In genomic region chr1:7752512-7753417, GRCh38 we compare ENCODE assay signal across 8 cellular contexts. TPM values are rescaled to one million over a fixed set of nuclear protein-coding genes. Genes with fewer than 3 reads are reported as not detected.
A peak's percentile ranks its signal among the peaks of the same experiment; 100 is the strongest.
DNase-seq lines count a peak whose midpoint lies in the region; ATAC-seq and TF ChIP-seq lines count a peak whose summit lies in the region.

No MANE protein-coding gene starts in this region.

- H3K4me3 Mint-ChIP-seq in stimulated activated naive CD8-positive, alpha-beta T cell treated with anti-CD3 and anti-CD28 coated beads, Interleukin-15, amount 100 ng/mL, for 72 hours: peak overlapping the region; percentile 56 to 67

- WGBS in esophagus muscularis mucosa: 12% methylated on average over 18 of the region's 18 CpGs

- H3K4me1 ChIP-seq in HAP-1 (peaks cover 8% of the 10 kb centered on the region), esophagus muscularis mucosa (peaks cover 0 to 15% (median 12%) of the 10 kb centered on the region in 4 donors), muscle layer of colon (ENCODE audit: insufficient read depth, low read length) (peaks cover 10% of the 10 kb centered on the region)

- H3K27ac ChIP-seq in esophagus muscularis mucosa (replicated peaks in 1 of 4) (peak overlapping the region; percentile 7 to 41 (median 28)), muscle layer of colon (ENCODE audit: low read depth, low read length) (peak overlapping the region; percentile 27)

- peak; percentile 84 for DNase-seq in Ammon's horn (ENCODE audit: low spot score)
- peak; percentile 75 to 76 for DNase-seq in HAP-1 (ENCODE audit: low spot score in 2 of 2)
- peak; percentile 41 to 72 for DNase-seq in NCI-H526 (lab: John Stamatoyannopoulos, UW)
- peak; percentile 48 for DNase-seq in activated CD8-positive, alpha-beta memory T cell treated with anti-CD3 and anti-CD28 coated beads, Interleukin-2, amount 50 U/mL, for 4 hours
- no peak for DNase-seq in esophagus muscularis mucosa (ENCODE audit: extremely low spot score)
- DNase-seq in stimulated activated naive CD8-positive, alpha-beta T cell treated with anti-CD3 and anti-CD28 coated beads, Interleukin-15, amount 100 ng/mL, for 72 hours: peak; percentile 15 to 23
- DNase-seq in mesenteric fat pad (ENCODE audit: low spot score): no peak

- in situ Hi-C loops in HAP-1 (cut with MboI; ENCODE audit: low sequenced_read_pairs): loop anchor here (5.0 kb wide), 1 partner anchor 80 kb away; no protein-coding TSS in a partner anchor

- peaks cover 19% of the 10 kb centered on the region for H3K4me1 Mint-ChIP-seq in stimulated activated naive CD8-positive, alpha-beta T cell treated with anti-CD3 and anti-CD28 coated beads, Interleukin-15, amount 100 ng/mL, for 72 hours

- TF ChIP-seq CTCF in esophagus muscularis mucosa (IDR thresholded peaks at IDR 0.05): peak; percentile 74 to 88 (median 78)

- H3K9me3 Mint-ChIP-seq in stimulated activated naive CD8-positive, alpha-beta T cell treated with anti-CD3 and anti-CD28 coated beads, Interleukin-15, amount 100 ng/mL, for 72 hours: no peaks in the 10 kb centered on the region

- H3K9me3 ChIP-seq in HAP-1 (no peaks in the 10 kb centered on the region), esophagus muscularis mucosa (no peaks in the 10 kb centered on the region), muscle layer of colon (ENCODE audit: low read length) (no peaks in the 10 kb centered on the region)

- H3K27me3 Mint-ChIP-seq in stimulated activated naive CD8-positive, alpha-beta T cell treated with anti-CD3 and anti-CD28 coated beads, Interleukin-15, amount 100 ng/mL, for 72 hours: peaks cover 10% of the 10 kb centered on the region

- TF ChIP-seq EP300 in esophagus muscularis mucosa (IDR thresholded peaks at IDR 0.05): no peak

- no peak for ATAC-seq in stimulated activated naive CD8-positive, alpha-beta T cell treated with anti-CD3 and anti-CD28 coated beads, Interleukin-15, amount 100 ng/mL, for 72 hours

- H3K9ac ChIP-seq in muscle layer of colon (ENCODE audit: low read length): peak overlapping the region; percentile 29

- no peak for TF ChIP-seq POLR2A in esophagus muscularis mucosa (IDR thresholded peaks at IDR 0.05; ENCODE audit: low read depth)

- H3K27ac Mint-ChIP-seq in stimulated activated naive CD8-positive, alpha-beta T cell treated with anti-CD3 and anti-CD28 coated beads, Interleukin-15, amount 100 ng/mL, for 72 hours: no peak overlapping the region

- H3K36me3 ChIP-seq in HAP-1 (replicated peaks): peaks cover 9% of the 10 kb centered on the region; the same call in 1 of the 2 replicates
- peaks cover 0 to 8% (median 0%) of the 10 kb centered on the region in 4 donors for H3K36me3 ChIP-seq in esophagus muscularis mucosa
- no peaks in the 10 kb centered on the region for H3K36me3 ChIP-seq in muscle layer of colon (ENCODE audit: insufficient read depth, low read length)

- no peaks in the 10 kb centered on the region for H3K27me3 ChIP-seq in HAP-1 (ENCODE audit: low read depth)
- H3K27me3 ChIP-seq in esophagus muscularis mucosa: no peaks in the 10 kb centered on the region
- H3K27me3 ChIP-seq in muscle layer of colon (ENCODE audit: control insufficient read depth in 1 of 2, insufficient read depth in 2 of 2, low read length in 2 of 2): no peaks in the 10 kb centered on the region

- peak overlapping the region; percentile 11; the same call in 1 of the 2 replicates for H3K4me3 ChIP-seq in HAP-1
- H3K4me3 ChIP-seq in esophagus muscularis mucosa: peak overlapping the region; percentile 34 to 50 (median 48)
- H3K4me3 ChIP-seq in muscle layer of colon (ENCODE audit: low read depth in 1 of 2, low read length in 2 of 2): peak overlapping the region; percentile 42 to 57

- intact Hi-C loops in esophagus muscularis mucosa (cut with DNase I): loop anchor here (1.0 kb wide), 1 partner anchor 85 kb away; no protein-coding TSS in a partner anchor

RNA-seq across cellular contexts. Expression of gene VAMP3, which starts 18.3 kb away (rescaled TPM):
- total RNA-seq in esophagus muscularis mucosa (100 to 1,000 TPM in 2 of 4 donors, 10 to 100 TPM in 2; 90.3 to 114 (median 99.5) TPM), mesenteric fat pad (114 TPM)

RNA-seq across cellular contexts. Expression of gene PER3, which starts 31.3 kb away (rescaled TPM):
- total RNA-seq in esophagus muscularis mucosa (10 to 100 TPM; 25.8 to 45.8 (median 42.6) TPM), mesenteric fat pad (7.4 TPM)

Comparison
In these comparisons a context has a peak if more than half of its experiments do, and no peak if none do; other contexts are left out.
1. DNase-seq: peak in Ammon's horn (single experiment), HAP-1 (2 of 2), NCI-H526 (2 of 2), activated CD8-positive, alpha-beta memory T cell treated with anti-CD3 and anti-CD28 coated beads, Interleukin-2, amount 50 U/mL, for 4 hours (single experiment) and stimulated activated naive CD8-positive, alpha-beta T cell treated with anti-CD3 and anti-CD28 coated beads, Interleukin-15, amount 100 ng/mL, for 72 hours (2 of 2); none in esophagus muscularis mucosa (single experiment) and mesenteric fat pad (single experiment).
2. Peak in every context shown above with its lines, with median percentiles within 50 percentile points of each other: H3K4me3 ChIP-seq.